23 cellular contexts compared by ENCODE assay signal in genomic region chr5:119582987-119583386, GRCh38. TPM values are rescaled to one million over a fixed set of nuclear protein-coding genes. Genes with fewer than 3 reads are reported as not detected.
"Had no signal": no experiment of that assay in that cellular context is flagged by ENCODE, and none has a peak within 500 bp of the region (broad histone marks: within the 10 kb centered on the region; RNA-seq: fewer than 3 reads in every experiment).

No MANE protein-coding gene starts in this region.

- H3K27me3 ChIP-seq: ascending aorta, breast epithelium, hepatocyte, tibial nerve, uterus had no signal

- H3K9me3 Mint-ChIP-seq: activated naive CD4-positive, alpha-beta T cell treated with anti-CD3 and anti-CD28 coated beads, Interleukin-2, amount 10 ng/mL, durations not matched to agents 7 days and 5 days; activated T-helper 2 cell treated with anti-CD3 and anti-CD28 coated beads, Interferon-gamma antibody, Interleukin-2, Interleukin-4, amounts not matched to agents 10 μg/mL and 5 μg/mL and 100 μg/mL, durations not matched to agents 14 hours and 24 hours and 36 hours; nephron progenitor cell; T-helper 2 cell treated with Interferon-gamma antibody and Interleukin-4, amounts not matched to agents 5 μg/mL and 100 μg/mL, for 36 hours had no signal

- DNase-seq: activated CD4-positive, alpha-beta T cell treated with anti-CD3 and anti-CD28 coated beads, Interleukin-2, amount 50 U/mL, for 4 hours; activated CD4-positive, CD25-positive, alpha-beta regulatory T cell treated with anti-CD3 and anti-CD28 coated beads, Interleukin-2, amount 50 U/mL, for 72 hours; activated naive CD4-positive, alpha-beta T cell treated with anti-CD3 and anti-CD28 coated beads, Interleukin-2, amount 10 ng/mL, durations not matched to agents 7 days and 5 days; cerebellar nuclear complex; dermis blood vessel endothelial cell; nephron progenitor cell; right cardiac atrium; stimulated activated CD4-positive, alpha-beta T cell treated with anti-CD3 and anti-CD28 coated beads, Interleukin-15, amount 100 ng/mL, for 24 hours; stimulated activated CD4-positive, alpha-beta T cell treated with anti-CD3 and anti-CD28 coated beads, Interleukin-4, amount 100 ng/mL, for 24 hours; stimulated activated naive CD4-positive, alpha-beta T cell; uterus had no signal

- H3K9me3 ChIP-seq: ascending aorta, breast epithelium, prostate gland, tibial nerve, uterus had no signal

- H3K36me3 ChIP-seq: ascending aorta, breast epithelium, prostate gland, tibial nerve, uterus had no signal

- H3K4me1 ChIP-seq: ascending aorta, breast epithelium, prostate gland, tibial nerve, uterus had no signal

- H3K27ac ChIP-seq: ascending aorta, breast epithelium, hepatocyte, prostate gland, skin epidermis, tibial nerve, uterus had no signal

- H3K4me1 Mint-ChIP-seq: activated naive CD4-positive, alpha-beta T cell treated with anti-CD3 and anti-CD28 coated beads, Interleukin-2, amount 10 ng/mL, durations not matched to agents 7 days and 5 days had no signal

- H3K36me3 Mint-ChIP-seq: activated naive CD4-positive, alpha-beta T cell treated with anti-CD3 and anti-CD28 coated beads, Interleukin-2, amount 10 ng/mL, durations not matched to agents 7 days and 5 days had no signal

- H3K27ac Mint-ChIP-seq: activated naive CD4-positive, alpha-beta T cell treated with anti-CD3 and anti-CD28 coated beads, Interleukin-2, amount 10 ng/mL, durations not matched to agents 7 days and 5 days; activated T-helper 2 cell treated with anti-CD3 and anti-CD28 coated beads, Interferon-gamma antibody, Interleukin-2, Interleukin-4, amounts not matched to agents 10 μg/mL and 5 μg/mL and 100 μg/mL, durations not matched to agents 14 hours and 24 hours and 36 hours; nephron progenitor cell; T-helper 2 cell treated with Interferon-gamma antibody and Interleukin-4, amounts not matched to agents 5 μg/mL and 100 μg/mL, for 36 hours had no signal

- H3K4me3 Mint-ChIP-seq: activated naive CD4-positive, alpha-beta T cell treated with anti-CD3 and anti-CD28 coated beads, Interleukin-2, amount 10 ng/mL, durations not matched to agents 7 days and 5 days; nephron progenitor cell; T-helper 2 cell treated with Interferon-gamma antibody and Interleukin-4, amounts not matched to agents 5 μg/mL and 100 μg/mL, for 36 hours had no signal

- H3K27me3 Mint-ChIP-seq: activated naive CD4-positive, alpha-beta T cell treated with anti-CD3 and anti-CD28 coated beads, Interleukin-2, amount 10 ng/mL, durations not matched to agents 7 days and 5 days had no signal

- H3K4me3 ChIP-seq: ascending aorta, breast epithelium, hepatocyte, prostate gland, skin epidermis, tibial nerve, uterus had no signal

- ATAC-seq: right cardiac atrium had no signal

RNA-seq across cellular contexts. Expression of gene FAM170A, which starts 46.4 kb away (rescaled TPM):
- total RNA-seq: activated T-helper 2 cell treated with anti-CD3 and anti-CD28 coated beads, Interferon-gamma antibody, Interleukin-2, Interleukin-4, amounts not matched to agents 10 μg/mL and 5 μg/mL and 100 μg/mL, durations not matched to agents 14 hours and 24 hours and 36 hours; ascending aorta; dermis blood vessel endothelial cell; glomerular endothelial cell; hepatocyte; lower leg skin; osteoblast; right cardiac atrium; subcutaneous adipose tissue; tibial nerve; uterus had no signal
- polyA plus RNA-seq: hepatocyte, right cardiac atrium had no signal
